Comparison of ENCODE assay signal across 15 cellular contexts in the genomic region with DNA sequence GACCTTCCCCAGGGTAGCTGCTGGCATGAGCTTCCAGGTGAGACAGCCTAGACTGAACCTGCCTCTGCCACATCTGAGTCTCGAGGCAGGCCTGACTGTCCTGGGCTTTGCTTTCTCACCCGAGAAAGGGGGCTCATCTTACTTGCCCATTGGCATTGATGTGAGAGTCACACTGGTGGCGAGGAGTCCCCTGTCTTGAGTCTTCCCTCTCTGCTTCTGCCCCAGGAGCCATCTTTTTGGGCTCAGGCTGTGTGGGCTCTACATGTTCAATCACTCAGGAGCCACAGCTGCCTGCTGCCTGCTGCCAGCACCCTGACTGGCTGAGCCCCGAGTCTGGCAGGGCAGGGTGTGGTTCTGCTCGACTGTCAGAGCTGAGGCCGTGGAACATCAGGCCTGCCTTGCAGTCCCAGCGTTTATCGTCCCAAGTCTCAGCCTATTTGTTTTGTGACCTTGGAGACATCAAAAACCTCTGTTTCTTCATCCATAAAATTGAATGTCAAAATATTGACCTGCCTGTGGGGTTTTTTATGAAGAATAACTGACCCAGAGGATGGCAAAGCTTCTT.
"Had no signal": no experiment of that assay in that cellular context is flagged by ENCODE, and none has a peak within 500 bp of the region (broad histone marks: within the 10 kb centered on the region; RNA-seq: fewer than 3 reads in every experiment).

No MANE protein-coding gene starts in this region.

- H3K9me3 ChIP-seq: right atrium auricular region, transverse colon had no signal

- DNase-seq: activated CD4-positive, alpha-beta T cell treated with anti-CD3 and anti-CD28 coated beads for 36 hours; activated CD4-positive, alpha-beta T cell treated with anti-CD3 and anti-CD28 coated beads, Interleukin-2, amount 50 U/mL, for 48 hours; activated naive CD4-positive, alpha-beta T cell treated with anti-CD3 and anti-CD28 coated beads for 36 hours; activated T-cell treated with anti-CD3 and anti-CD28 coated beads for 4 hours; anterior cingulate cortex; brain microvascular endothelial cell; immature natural killer cell; occipital lobe; transverse colon had no signal

- H3K36me3 ChIP-seq: brain microvascular endothelial cell, right atrium auricular region, transverse colon had no signal

- ATAC-seq: activated CD4-positive, alpha-beta T cell treated with anti-CD3 and anti-CD28 coated beads for 36 hours; activated T-helper 17 cell treated with anti-CD3 and anti-CD28 coated beads, Interleukin-2, amount 50 U/mL, for 72 hours; WTC11 had no signal

- H3K27ac ChIP-seq: brain microvascular endothelial cell, coronary artery, right atrium auricular region, transverse colon had no signal

- H3K4me3 ChIP-seq: coronary artery, right atrium auricular region, skin epidermis, transverse colon had no signal

- FAIRE-seq: TTC549 had no signal

- H3K4me1 ChIP-seq: transverse colon had no signal

- H3K27me3 ChIP-seq: brain microvascular endothelial cell, right atrium auricular region, transverse colon had no signal
